In the genomic region with DNA sequence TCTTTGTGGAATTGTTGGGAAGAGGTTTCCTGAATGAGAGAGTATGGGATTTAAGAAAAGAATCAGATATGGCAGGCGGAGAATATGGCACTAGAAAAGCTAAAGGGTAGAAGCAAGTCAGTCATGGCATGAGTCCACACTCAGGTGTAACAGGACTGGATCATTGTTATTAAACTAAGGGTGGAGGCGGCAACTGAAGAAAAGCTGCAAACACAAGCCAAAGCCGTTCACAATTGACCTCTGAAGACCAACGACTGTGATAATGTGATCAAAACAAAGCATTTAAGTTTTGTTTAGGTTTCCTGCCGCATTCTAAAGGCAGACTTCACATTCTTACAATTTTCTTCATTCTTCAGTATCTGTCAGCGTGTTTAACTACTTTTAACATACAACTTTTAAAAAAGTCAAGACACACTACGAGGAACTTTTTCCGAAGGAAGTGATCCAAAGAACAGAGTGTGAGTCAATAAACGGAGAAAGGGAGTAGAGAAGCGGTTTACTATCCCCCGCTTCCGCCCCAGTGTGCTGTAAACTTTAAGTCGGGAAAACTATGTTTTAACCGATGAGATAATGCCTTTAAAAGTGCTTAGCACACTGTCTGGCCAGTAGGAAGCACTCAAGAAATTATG, we compare ENCODE assay signal across 8 cellular contexts. TPM values are rescaled to one million over a fixed set of nuclear protein-coding genes. Genes with fewer than 3 reads are reported as not detected.
DNase-seq lines count a peak whose midpoint lies in the region; ATAC-seq and TF ChIP-seq lines count a peak whose summit lies in the region.

No MANE protein-coding gene starts in this region.

- WGBS in SK-N-SH (ENCODE audit: low lambda C conversion rate), result 39% methylated on average over 14 of the region's 14 CpGs

- peaks cover 28% of the 10 kb centered on the region for H4K20me1 ChIP-seq in SK-N-SH (ENCODE audit: insufficient read depth)

- POLR2A ChIA-PET in SK-N-SH (lab: Yijun Ruan, JAX), result interaction anchor here (1.0 to 2.4 kb wide), 2 partner anchors 21 to 143 kb away, joined by 3 to 7 read pairs; a partner anchor contains a TSS

- H3K4me3 ChIP-seq in GM12864 (ENCODE audit: low read depth, low read length), result peak overlapping the region; percentile 76
- peak overlapping the region; percentile 61 to 62 for H3K4me3 ChIP-seq in SK-N-SH (ENCODE audit: low read depth in 2 of 2, low read length in 1 of 2)
- peak overlapping the region; percentile 93 for H3K4me3 ChIP-seq in thoracic aorta

- no peak for TF ChIP-seq RAD21 in SK-N-SH (IDR thresholded peaks at IDR 0.05; ENCODE audit: low read length)

- peak overlapping the region; percentile 86 for H2AFZ ChIP-seq in SK-N-SH (ENCODE audit: low read depth)

- peak overlapping the region; percentile 81 for H3K9ac ChIP-seq in SK-N-SH

- H3K27me3 ChIP-seq in SK-N-SH (ENCODE audit: insufficient read depth) (no peaks in the 10 kb centered on the region), thoracic aorta (replicated peaks; ENCODE audit: insufficient read depth) (no peaks in the 10 kb centered on the region)

- no peaks in the 10 kb centered on the region for H3K9me2 ChIP-seq in SK-N-SH

- TF ChIP-seq CTCF in GM12864 (IDR thresholded peaks at IDR 0.05; ENCODE audit: low read depth, low read length, missing control alignments), result no peak
- TF ChIP-seq CTCF in SK-N-SH (IDR thresholded peaks at IDR 0.05), result no peak
- no peak for TF ChIP-seq CTCF in thoracic aorta (IDR thresholded peaks at IDR 0.05)

- peaks cover 4% of the 10 kb centered on the region for H3F3A ChIP-seq in SK-N-SH (replicated peaks; ENCODE audit: insufficient read depth)

- peaks cover 39% of the 10 kb centered on the region for H3K79me2 ChIP-seq in SK-N-SH (ENCODE audit: insufficient read depth)

- H3K9me3 ChIP-seq in SK-N-SH (no peaks in the 10 kb centered on the region), thoracic aorta (no peaks in the 10 kb centered on the region)

- peak overlapping the region; percentile 94 to 97 for H3K27ac ChIP-seq in SK-N-SH (ENCODE audit: low read depth in 2 of 2, low read length in 1 of 2)
- peak overlapping the region; percentile 93 to 96 for H3K27ac ChIP-seq in thoracic aorta

- peak overlapping the region; percentile 74 for H3K4me2 ChIP-seq in SK-N-SH

- H3K4me1 ChIP-seq in SK-N-SH (ENCODE audit: control insufficient read depth in 1 of 2, insufficient read depth in 2 of 2, low read depth in 1 of 2, low read length in 1 of 2) (peaks cover 16 to 28% of the 10 kb centered on the region in 2 experiments; a peak in 2 of 4 replicates), thoracic aorta (ENCODE audit: control insufficient read depth in 1 of 2, low read depth in 2 of 2) (peaks cover 23 to 32% of the 10 kb centered on the region in 2 donors)

- ATAC-seq in HG02870 (IDR thresholded peaks at IDR 0.05; ENCODE audit: unreplicated experiment) (peak; percentile 5), thoracic aorta (ENCODE audit: insufficient number of reproducible peaks, low FRiP score, low read depth) (peak; percentile 37), GM18867 (IDR thresholded peaks at IDR 0.05; ENCODE audit: unreplicated experiment) (no peak)

- no peaks in the 10 kb centered on the region for H3K36me3 ChIP-seq in SK-N-SH (replicated peaks in 1 of 2; ENCODE audit: control insufficient read depth in 1 of 2, insufficient read depth in 2 of 2, low read length in 1 of 2)
- no peaks in the 10 kb centered on the region for H3K36me3 ChIP-seq in thoracic aorta

- TF ChIP-seq EP300 in SK-N-SH (IDR thresholded peaks at IDR 0.05; ENCODE audit: borderline replicate concordance in 1 of 2, low read depth in 1 of 2, low read length in 1 of 2), result no peak

- DNase-seq in GM12864 (ENCODE audit: low read depth) (no peak), SK-N-SH (no peak), dermis blood vessel endothelial cell (peak; percentile 65), medulla oblongata (ENCODE audit: extremely low spot score) (peak; percentile 46), thoracic aorta (ENCODE audit: low spot score) (no peak), T-helper 9 cell (no peak)

- CTCF ChIA-PET in SK-N-SH (lab: Yijun Ruan, JAX), result no interaction called here

TF ChIP-seq in SK-N-SH, 30 proteins besides CTCF, POLR2A, EP300 and RAD21 (continues in another document):
- TF ChIP-seq, protein P1, sequence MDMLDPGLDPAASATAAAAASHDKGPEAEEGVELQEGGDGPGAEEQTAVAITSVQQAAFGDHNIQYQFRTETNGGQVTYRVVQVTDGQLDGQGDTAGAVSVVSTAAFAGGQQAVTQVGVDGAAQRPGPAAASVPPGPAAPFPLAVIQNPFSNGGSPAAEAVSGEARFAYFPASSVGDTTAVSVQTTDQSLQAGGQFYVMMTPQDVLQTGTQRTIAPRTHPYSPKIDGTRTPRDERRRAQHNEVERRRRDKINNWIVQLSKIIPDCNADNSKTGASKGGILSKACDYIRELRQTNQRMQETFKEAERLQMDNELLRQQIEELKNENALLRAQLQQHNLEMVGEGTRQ (IDR thresholded peaks at IDR 0.05; ENCODE audit: borderline replicate concordance, low read depth, low read length), result no peak
- TF ChIP-seq FOSL2 (IDR thresholded peaks at IDR 0.05; ENCODE audit: borderline replicate concordance, low read depth) (no peak), SIN3A (IDR thresholded peaks at IDR 0.05; ENCODE audit: borderline replicate concordance, low read depth, low read length) (no peak), GABPA (IDR thresholded peaks at IDR 0.05; ENCODE audit: low read depth) (no peak), ELF1 (IDR thresholded peaks at IDR 0.05) (no peak), TEAD4 (IDR thresholded peaks at IDR 0.05; ENCODE audit: borderline replicate concordance, insufficient read depth) (no peak), TCF12 (IDR thresholded peaks at IDR 0.05) (no peak), TAF1 (IDR thresholded peaks at IDR 0.05; ENCODE audit: borderline replicate concordance, low read depth, low read length) (no peak), FOXJ3 (CRISPR knock-in tag; IDR thresholded peaks at IDR 0.05) (no peak), NFIC (IDR thresholded peaks at IDR 0.05; ENCODE audit: borderline replicate concordance) (no peak), POLR2AphosphoS5 (IDR thresholded peaks at IDR 0.05; ENCODE audit: low read depth, low read length) (no peak), EZH2phosphoT487 (IDR thresholded peaks at IDR 0.05; ENCODE audit: borderline replicate concordance, low read depth) (no peak)
- TF ChIP-seq, protein P2, sequence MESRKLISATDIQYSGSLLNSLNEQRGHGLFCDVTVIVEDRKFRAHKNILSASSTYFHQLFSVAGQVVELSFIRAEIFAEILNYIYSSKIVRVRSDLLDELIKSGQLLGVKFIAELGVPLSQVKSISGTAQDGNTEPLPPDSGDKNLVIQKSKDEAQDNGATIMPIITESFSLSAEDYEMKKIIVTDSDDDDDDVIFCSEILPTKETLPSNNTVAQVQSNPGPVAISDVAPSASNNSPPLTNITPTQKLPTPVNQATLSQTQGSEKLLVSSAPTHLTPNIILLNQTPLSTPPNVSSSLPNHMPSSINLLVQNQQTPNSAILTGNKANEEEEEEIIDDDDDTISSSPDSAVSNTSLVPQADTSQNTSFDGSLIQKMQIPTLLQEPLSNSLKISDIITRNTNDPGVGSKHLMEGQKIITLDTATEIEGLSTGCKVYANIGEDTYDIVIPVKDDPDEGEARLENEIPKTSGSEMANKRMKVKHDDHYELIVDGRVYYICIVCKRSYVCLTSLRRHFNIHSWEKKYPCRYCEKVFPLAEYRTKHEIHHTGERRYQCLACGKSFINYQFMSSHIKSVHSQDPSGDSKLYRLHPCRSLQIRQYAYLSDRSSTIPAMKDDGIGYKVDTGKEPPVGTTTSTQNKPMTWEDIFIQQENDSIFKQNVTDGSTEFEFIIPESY (IDR thresholded peaks at IDR 0.05; ENCODE audit: borderline replicate concordance, low read depth), result no peak
- TF ChIP-seq, protein P3, sequence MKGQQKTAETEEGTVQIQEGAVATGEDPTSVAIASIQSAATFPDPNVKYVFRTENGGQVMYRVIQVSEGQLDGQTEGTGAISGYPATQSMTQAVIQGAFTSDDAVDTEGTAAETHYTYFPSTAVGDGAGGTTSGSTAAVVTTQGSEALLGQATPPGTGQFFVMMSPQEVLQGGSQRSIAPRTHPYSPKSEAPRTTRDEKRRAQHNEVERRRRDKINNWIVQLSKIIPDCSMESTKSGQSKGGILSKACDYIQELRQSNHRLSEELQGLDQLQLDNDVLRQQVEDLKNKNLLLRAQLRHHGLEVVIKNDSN (IDR thresholded peaks at IDR 0.05; ENCODE audit: borderline replicate concordance, low read depth), result no peak
- TF ChIP-seq, protein P4, sequence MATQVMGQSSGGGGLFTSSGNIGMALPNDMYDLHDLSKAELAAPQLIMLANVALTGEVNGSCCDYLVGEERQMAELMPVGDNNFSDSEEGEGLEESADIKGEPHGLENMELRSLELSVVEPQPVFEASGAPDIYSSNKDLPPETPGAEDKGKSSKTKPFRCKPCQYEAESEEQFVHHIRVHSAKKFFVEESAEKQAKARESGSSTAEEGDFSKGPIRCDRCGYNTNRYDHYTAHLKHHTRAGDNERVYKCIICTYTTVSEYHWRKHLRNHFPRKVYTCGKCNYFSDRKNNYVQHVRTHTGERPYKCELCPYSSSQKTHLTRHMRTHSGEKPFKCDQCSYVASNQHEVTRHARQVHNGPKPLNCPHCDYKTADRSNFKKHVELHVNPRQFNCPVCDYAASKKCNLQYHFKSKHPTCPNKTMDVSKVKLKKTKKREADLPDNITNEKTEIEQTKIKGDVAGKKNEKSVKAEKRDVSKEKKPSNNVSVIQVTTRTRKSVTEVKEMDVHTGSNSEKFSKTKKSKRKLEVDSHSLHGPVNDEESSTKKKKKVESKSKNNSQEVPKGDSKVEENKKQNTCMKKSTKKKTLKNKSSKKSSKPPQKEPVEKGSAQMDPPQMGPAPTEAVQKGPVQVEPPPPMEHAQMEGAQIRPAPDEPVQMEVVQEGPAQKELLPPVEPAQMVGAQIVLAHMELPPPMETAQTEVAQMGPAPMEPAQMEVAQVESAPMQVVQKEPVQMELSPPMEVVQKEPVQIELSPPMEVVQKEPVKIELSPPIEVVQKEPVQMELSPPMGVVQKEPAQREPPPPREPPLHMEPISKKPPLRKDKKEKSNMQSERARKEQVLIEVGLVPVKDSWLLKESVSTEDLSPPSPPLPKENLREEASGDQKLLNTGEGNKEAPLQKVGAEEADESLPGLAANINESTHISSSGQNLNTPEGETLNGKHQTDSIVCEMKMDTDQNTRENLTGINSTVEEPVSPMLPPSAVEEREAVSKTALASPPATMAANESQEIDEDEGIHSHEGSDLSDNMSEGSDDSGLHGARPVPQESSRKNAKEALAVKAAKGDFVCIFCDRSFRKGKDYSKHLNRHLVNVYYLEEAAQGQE (IDR thresholded peaks at IDR 0.05; ENCODE audit: low read depth, low read length), result no peak
- TF ChIP-seq, protein P5, sequence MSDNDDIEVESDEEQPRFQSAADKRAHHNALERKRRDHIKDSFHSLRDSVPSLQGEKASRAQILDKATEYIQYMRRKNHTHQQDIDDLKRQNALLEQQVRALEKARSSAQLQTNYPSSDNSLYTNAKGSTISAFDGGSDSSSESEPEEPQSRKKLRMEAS (IDR thresholded peaks at IDR 0.05; ENCODE audit: low read depth), result no peak

RNA-seq across cellular contexts. Expression of a gene that starts 0.9 kb away (rescaled TPM):
- polyA plus RNA-seq in SK-N-SH (2012; rRNA removed), result 16.2 and 17.0 TPM in 2 replicates
- 22.6 and 25.7 TPM in 2 replicates for polyA plus RNA-seq in SK-N-SH (2012; cell fraction: cytosol; rRNA removed)
- 11.0 and 21.0 TPM in 2 replicates for polyA plus RNA-seq in SK-N-SH (2012; cell fraction: nucleus; rRNA removed)
- total RNA-seq in dermis blood vessel endothelial cell, result 19.9 and 22.7 TPM in 2 replicates
- total RNA-seq in thoracic aorta, result 10 to 100 TPM; 40.8 to 92.7 TPM

Comparison
In these comparisons a context has a peak if more than half of its experiments do, and no peak if none do; other contexts are left out.
1. DNase-seq: peak in dermis blood vessel endothelial cell (single experiment) and medulla oblongata (single experiment); none in GM12864 (single experiment), SK-N-SH (single experiment), thoracic aorta (single experiment) and T-helper 9 cell (single experiment).
2. Peak in every context shown above with its lines, with median percentiles within 50 percentile points of each other: H3K4me3 ChIP-seq.